1 cellular context compared by ENCODE assay signal in genomic region chr2:120344214-120344990, GRCh38.
TF ChIP-seq lines count a peak whose summit lies in the region.

No MANE protein-coding gene starts in this region.

TF ChIP-seq in HCT116, 20 proteins besides CTCF, POLR2A, EP300 and RAD21 (continued from another document):
- no peak for TF ChIP-seq EZH2phosphoT487 (IDR thresholded peaks at IDR 0.05; ENCODE audit: borderline replicate concordance)
- no peak for TF ChIP-seq SP1 (IDR thresholded peaks at IDR 0.05; ENCODE audit: low read depth)
- TF ChIP-seq CBX3 (IDR thresholded peaks at IDR 0.05; ENCODE audit: low read depth) = no peak
- TF ChIP-seq ELF1 (IDR thresholded peaks at IDR 0.05; ENCODE audit: borderline replicate concordance, low read depth) = no peak
- TF ChIP-seq CEBPB (IDR thresholded peaks at IDR 0.05; ENCODE audit: low read depth) = no peak
- no peak for TF ChIP-seq YY1 (IDR thresholded peaks at IDR 0.05; ENCODE audit: extremely low read depth, insufficient replicate concordance, low read depth, low read length)
- no peak for TF ChIP-seq EZH2 (IDR thresholded peaks at IDR 0.05)
- TF ChIP-seq JUND (IDR thresholded peaks at IDR 0.05) = no peak
- TF ChIP-seq FOSL1 (IDR thresholded peaks at IDR 0.05; ENCODE audit: low read depth) = no peak
- no peak for TF ChIP-seq SRF (IDR thresholded peaks at IDR 0.05; ENCODE audit: low read depth)
- no peak for TF ChIP-seq REST (IDR thresholded peaks at IDR 0.05; ENCODE audit: low read depth)
- TF ChIP-seq POLR2AphosphoS5 (IDR thresholded peaks at IDR 0.05; ENCODE audit: low read depth, low read length) = no peak
- no peak for TF ChIP-seq EGR1 (IDR thresholded peaks at IDR 0.05; ENCODE audit: low read depth)
